In genomic region chr4:6546681-6547447, GRCh38 we compare ENCODE assay signal across 1 cellular context.
TF ChIP-seq lines count a peak whose summit lies in the region.

No MANE protein-coding gene starts in this region.

TF ChIP-seq in HepG2, 621 proteins besides CTCF, POLR2A, EP300 and RAD21 (continued from another document and continues in another):
- TF ChIP-seq MXD1 (CRISPR knock-in tag; IDR thresholded peaks at IDR 0.05) (peak; percentile 59; the same call in 1 of the 2 replicates), MTA3 (CRISPR knock-in tag; IDR thresholded peaks at IDR 0.05) (no peak), ZBTB38 (CRISPR knock-in tag; IDR thresholded peaks at IDR 0.05) (no peak), ZNF660 (CRISPR knock-in tag; IDR thresholded peaks at IDR 0.05; ENCODE audit: borderline replicate concordance, low read depth) (no peak), ETV6 (CRISPR knock-in tag; conservative IDR thresholded peaks at IDR 0.05) (peak; percentile 82; the same call in 1 of the 2 replicates), ZNF629 (CRISPR knock-in tag; conservative IDR thresholded peaks at IDR 0.05) (no peak; the same call in 1 of the 2 replicates), MTF2 (CRISPR knock-in tag; IDR thresholded peaks at IDR 0.05; ENCODE audit: borderline replicate concordance) (no peak), ZBTB8A (CRISPR knock-in tag; IDR thresholded peaks at IDR 0.05; ENCODE audit: borderline replicate concordance, low read depth) (no peak), NFATC3 (CRISPR knock-in tag; IDR thresholded peaks at IDR 0.05) (no peak), PITX1 (CRISPR knock-in tag; IDR thresholded peaks at IDR 0.05) (0 out of 2 replicates have a peak, but pooled peaks have one; percentile 40), SETDB1 (CRISPR knock-in tag; IDR thresholded peaks at IDR 0.05; ENCODE audit: borderline replicate concordance) (no peak), CHCHD3 (CRISPR knock-in tag; IDR thresholded peaks at IDR 0.05) (no peak), ZNF580 (CRISPR knock-in tag; IDR thresholded peaks at IDR 0.05; ENCODE audit: borderline replicate concordance, low read depth) (peak; percentile 91), ZSCAN21 (CRISPR knock-in tag; IDR thresholded peaks at IDR 0.05; ENCODE audit: borderline replicate concordance) (peak; percentile 85), CEBPZ (IDR thresholded peaks at IDR 0.05; ENCODE audit: low read length) (no peak), PCBP1 (IDR thresholded peaks at IDR 0.05; ENCODE audit: borderline replicate concordance, low read depth, low read length) (no peak), ZNF619 (CRISPR knock-in tag; IDR thresholded peaks at IDR 0.05) (no peak), PCBP2 (optimal IDR thresholded peaks at IDR 0.05; ENCODE audit: low read depth, low read length, poor library complexity, severe bottlenecking) (peak; percentile 69), ZNF10 (CRISPR knock-in tag; IDR thresholded peaks at IDR 0.05; ENCODE audit: borderline replicate concordance, low read depth) (no peak), ZNF337 (CRISPR knock-in tag; IDR thresholded peaks at IDR 0.05; ENCODE audit: borderline replicate concordance, low read depth) (no peak), ZSCAN29 (CRISPR knock-in tag; conservative IDR thresholded peaks at IDR 0.05) (no peak), RAD51 (IDR thresholded peaks at IDR 0.05; ENCODE audit: borderline replicate concordance) (no peak), TAF15 (IDR thresholded peaks at IDR 0.05; ENCODE audit: low read depth, low read length, poor library complexity, severe bottlenecking) (no peak), ZNF558 (CRISPR knock-in tag; IDR thresholded peaks at IDR 0.05; ENCODE audit: borderline replicate concordance) (peak; percentile 68; the same call in 1 of the 2 replicates), ZNF230 (CRISPR knock-in tag; IDR thresholded peaks at IDR 0.05) (no peak), ZNF652 (CRISPR knock-in tag; IDR thresholded peaks at IDR 0.05; ENCODE audit: borderline replicate concordance, low read depth) (no peak), ZNF746 (CRISPR knock-in tag; IDR thresholded peaks at IDR 0.05) (0 out of 2 replicates have a peak, but pooled peaks have one; percentile 40), DR1 (CRISPR knock-in tag; IDR thresholded peaks at IDR 0.05) (no peak), NFE2L2 (IDR thresholded peaks at IDR 0.05; ENCODE audit: low read length) (no peak), ZNF274 (CRISPR knock-in tag; IDR thresholded peaks at IDR 0.05) (no peak; the same call in 1 of the 2 replicates), GTF2F1 (IDR thresholded peaks at IDR 0.05; ENCODE audit: low read length) (no peak), TGIF2 (CRISPR knock-in tag; IDR thresholded peaks at IDR 0.05) (peak; percentile 98), CREB1 (IDR thresholded peaks at IDR 0.05) (no peak), CREB1 (CRISPR knock-in tag; IDR thresholded peaks at IDR 0.05) (no peak), ZIK1 (CRISPR knock-in tag; IDR thresholded peaks at IDR 0.05; ENCODE audit: borderline replicate concordance, low read depth) (peak; percentile 36; the same call in 1 of the 2 replicates), TRIM22 (IDR thresholded peaks at IDR 0.05) (no peak), TCF7L2 (IDR thresholded peaks at IDR 0.05; ENCODE audit: low read depth, low read length) (no peak), SALL2 (CRISPR knock-in tag; IDR thresholded peaks at IDR 0.05) (0 out of 2 replicates have a peak, but pooled peaks have one; percentile 68), GLI4 (CRISPR knock-in tag; IDR thresholded peaks at IDR 0.05; ENCODE audit: borderline replicate concordance) (no peak), ZNF264 (CRISPR knock-in tag; IDR thresholded peaks at IDR 0.05) (peak; percentile 88), ZNF256 (CRISPR knock-in tag; conservative IDR thresholded peaks at IDR 0.05) (peak; percentile 93; the same call in 1 of the 2 replicates), ZBTB37 (CRISPR knock-in tag; IDR thresholded peaks at IDR 0.05) (0 out of 2 replicates have a peak, but pooled peaks have one; percentile 23), CENPX (CRISPR knock-in tag; IDR thresholded peaks at IDR 0.05) (no peak), NCOA1 (CRISPR knock-in tag; IDR thresholded peaks at IDR 0.05) (0 out of 2 replicates have a peak, but pooled peaks have one; percentile 36), GABPA (IDR thresholded peaks at IDR 0.05; ENCODE audit: low read depth, low read length) (no peak), GABPA (CRISPR knock-in tag; IDR thresholded peaks at IDR 0.05; ENCODE audit: low read depth) (peak; percentile 42; the same call in 1 of the 2 replicates), ZKSCAN8 (CRISPR knock-in tag; IDR thresholded peaks at IDR 0.05; ENCODE audit: borderline replicate concordance) (no peak), ZNF703 (CRISPR knock-in tag; IDR thresholded peaks at IDR 0.05; ENCODE audit: borderline replicate concordance) (no peak), BATF2 (CRISPR knock-in tag; IDR thresholded peaks at IDR 0.05) (no peak), ZNF282 (IDR thresholded peaks at IDR 0.05; ENCODE audit: partially characterized antibody) (no peak), SMYD3 (CRISPR knock-in tag; IDR thresholded peaks at IDR 0.05) (0 out of 2 replicates have a peak, but pooled peaks have one; percentile 66), XRCC5 (optimal IDR thresholded peaks at IDR 0.05; ENCODE audit: low read length) (peak; percentile 85), ZNF577 (CRISPR knock-in tag; IDR thresholded peaks at IDR 0.05; ENCODE audit: borderline replicate concordance, low read depth) (no peak), ASH2L (IDR thresholded peaks at IDR 0.05; ENCODE audit: insufficient read length, low read depth, low read length) (no peak), ZNF24 (IDR thresholded peaks at IDR 0.05) (no peak), HHEX (CRISPR knock-in tag; IDR thresholded peaks at IDR 0.05) (no peak)
- TF ChIP-seq, protein P1, sequence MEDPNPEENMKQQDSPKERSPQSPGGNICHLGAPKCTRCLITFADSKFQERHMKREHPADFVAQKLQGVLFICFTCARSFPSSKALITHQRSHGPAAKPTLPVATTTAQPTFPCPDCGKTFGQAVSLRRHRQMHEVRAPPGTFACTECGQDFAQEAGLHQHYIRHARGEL (CRISPR knock-in tag; IDR thresholded peaks at IDR 0.05) = no peak
- TF ChIP-seq, protein P2, sequence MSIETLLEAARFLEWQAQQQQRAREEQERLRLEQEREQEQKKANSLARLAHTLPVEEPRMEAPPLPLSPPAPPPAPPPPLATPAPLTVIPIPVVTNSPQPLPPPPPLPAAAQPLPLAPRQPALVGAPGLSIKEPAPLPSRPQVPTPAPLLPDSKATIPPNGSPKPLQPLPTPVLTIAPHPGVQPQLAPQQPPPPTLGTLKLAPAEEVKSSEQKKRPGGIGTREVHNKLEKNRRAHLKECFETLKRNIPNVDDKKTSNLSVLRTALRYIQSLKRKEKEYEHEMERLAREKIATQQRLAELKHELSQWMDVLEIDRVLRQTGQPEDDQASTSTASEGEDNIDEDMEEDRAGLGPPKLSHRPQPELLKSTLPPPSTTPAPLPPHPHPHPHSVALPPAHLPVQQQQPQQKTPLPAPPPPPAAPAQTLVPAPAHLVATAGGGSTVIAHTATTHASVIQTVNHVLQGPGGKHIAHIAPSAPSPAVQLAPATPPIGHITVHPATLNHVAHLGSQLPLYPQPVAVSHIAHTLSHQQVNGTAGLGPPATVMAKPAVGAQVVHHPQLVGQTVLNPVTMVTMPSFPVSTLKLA (IDR thresholded peaks at IDR 0.05) = no peak
- TF ChIP-seq, protein P3, sequence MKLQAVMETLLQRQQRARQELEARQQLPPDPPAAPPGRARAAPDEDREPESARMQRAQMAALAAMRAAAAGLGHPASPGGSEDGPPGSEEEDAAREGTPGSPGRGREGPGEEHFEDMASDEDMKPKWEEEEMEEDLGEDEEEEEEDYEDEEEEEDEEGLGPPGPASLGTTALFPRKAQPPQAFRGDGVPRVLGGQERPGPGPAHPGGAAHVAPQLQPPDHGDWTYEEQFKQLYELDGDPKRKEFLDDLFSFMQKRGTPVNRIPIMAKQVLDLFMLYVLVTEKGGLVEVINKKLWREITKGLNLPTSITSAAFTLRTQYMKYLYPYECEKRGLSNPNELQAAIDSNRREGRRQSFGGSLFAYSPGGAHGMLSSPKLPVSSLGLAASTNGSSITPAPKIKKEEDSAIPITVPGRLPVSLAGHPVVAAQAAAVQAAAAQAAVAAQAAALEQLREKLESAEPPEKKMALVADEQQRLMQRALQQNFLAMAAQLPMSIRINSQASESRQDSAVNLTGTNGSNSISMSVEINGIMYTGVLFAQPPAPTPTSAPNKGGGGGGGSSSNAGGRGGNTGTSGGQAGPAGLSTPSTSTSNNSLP (IDR thresholded peaks at IDR 0.05; ENCODE audit: low read depth, low read length) = no peak
- TF ChIP-seq, protein P4, sequence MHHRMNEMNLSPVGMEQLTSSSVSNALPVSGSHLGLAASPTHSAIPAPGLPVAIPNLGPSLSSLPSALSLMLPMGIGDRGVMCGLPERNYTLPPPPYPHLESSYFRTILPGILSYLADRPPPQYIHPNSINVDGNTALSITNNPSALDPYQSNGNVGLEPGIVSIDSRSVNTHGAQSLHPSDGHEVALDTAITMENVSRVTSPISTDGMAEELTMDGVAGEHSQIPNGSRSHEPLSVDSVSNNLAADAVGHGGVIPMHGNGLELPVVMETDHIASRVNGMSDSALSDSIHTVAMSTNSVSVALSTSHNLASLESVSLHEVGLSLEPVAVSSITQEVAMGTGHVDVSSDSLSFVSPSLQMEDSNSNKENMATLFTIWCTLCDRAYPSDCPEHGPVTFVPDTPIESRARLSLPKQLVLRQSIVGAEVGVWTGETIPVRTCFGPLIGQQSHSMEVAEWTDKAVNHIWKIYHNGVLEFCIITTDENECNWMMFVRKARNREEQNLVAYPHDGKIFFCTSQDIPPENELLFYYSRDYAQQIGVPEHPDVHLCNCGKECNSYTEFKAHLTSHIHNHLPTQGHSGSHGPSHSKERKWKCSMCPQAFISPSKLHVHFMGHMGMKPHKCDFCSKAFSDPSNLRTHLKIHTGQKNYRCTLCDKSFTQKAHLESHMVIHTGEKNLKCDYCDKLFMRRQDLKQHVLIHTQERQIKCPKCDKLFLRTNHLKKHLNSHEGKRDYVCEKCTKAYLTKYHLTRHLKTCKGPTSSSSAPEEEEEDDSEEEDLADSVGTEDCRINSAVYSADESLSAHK (CRISPR knock-in tag; IDR thresholded peaks at IDR 0.05; ENCODE audit: borderline replicate concordance) = peak; percentile 93
- TF ChIP-seq, protein P5, sequence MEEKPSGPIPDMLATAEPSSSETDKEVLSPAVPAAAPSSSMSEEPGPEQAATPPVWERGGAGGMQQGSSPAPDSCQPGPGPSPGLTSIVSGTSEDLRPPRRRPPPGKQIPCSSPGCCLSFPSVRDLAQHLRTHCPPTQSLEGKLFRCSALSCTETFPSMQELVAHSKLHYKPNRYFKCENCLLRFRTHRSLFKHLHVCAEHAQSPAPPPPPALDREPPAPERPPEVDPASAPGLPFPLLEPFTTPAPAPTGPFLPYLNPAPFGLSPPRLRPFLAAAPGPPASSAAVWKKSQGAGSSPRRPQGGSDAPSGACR (CRISPR knock-in tag; IDR thresholded peaks at IDR 0.05) = no peak
